Comparison of ENCODE assay signal across 2 cellular contexts in the genomic region with DNA sequence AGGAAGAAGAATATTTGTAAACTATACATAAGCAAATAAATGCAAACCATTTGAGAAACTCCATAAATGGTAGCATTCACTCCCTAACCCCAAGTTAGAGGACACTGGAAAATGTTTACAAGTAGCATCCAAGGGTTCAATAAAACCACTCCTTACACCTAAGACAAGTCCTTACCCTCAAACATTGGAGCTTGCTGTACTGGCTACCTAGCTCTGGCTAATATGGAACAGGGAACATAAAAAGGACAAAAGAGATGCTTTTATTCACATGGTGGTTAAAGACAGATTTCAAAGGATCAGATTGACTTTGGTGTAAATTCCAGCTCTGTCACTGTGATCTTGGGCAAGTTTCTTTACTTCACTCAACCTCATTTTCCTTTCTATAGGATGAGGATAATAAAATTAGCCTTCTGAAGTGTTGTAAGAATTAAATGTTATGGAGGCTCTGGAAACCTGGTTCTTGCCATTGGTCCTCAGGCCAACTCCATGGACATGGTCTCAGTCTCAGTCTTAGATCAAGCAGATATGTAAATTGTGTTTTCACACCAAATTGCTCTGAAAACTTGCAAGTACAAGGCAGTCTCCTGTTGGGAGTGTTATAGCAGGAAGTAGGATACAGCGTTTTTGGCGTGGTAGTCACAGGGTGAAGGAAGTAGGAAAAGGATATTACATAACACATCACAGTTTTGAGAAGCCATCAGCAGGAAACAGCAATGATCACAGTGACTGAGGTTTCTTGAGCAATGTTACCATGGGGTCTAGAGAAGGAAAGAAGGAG.
TF ChIP-seq lines count a peak whose summit lies in the region.

No MANE protein-coding gene starts in this region.

TF ChIP-seq in liver, 16 proteins besides CTCF, POLR2A, EP300 and RAD21:
- TF ChIP-seq GABPA (IDR thresholded peaks at IDR 0.05 in 1 of 2, conservative IDR thresholded peaks at IDR 0.05 in 1 of 2) (no peak), FOXA2 (IDR thresholded peaks at IDR 0.05) (no peak), EGR1 (IDR thresholded peaks at IDR 0.05; ENCODE audit: low read depth in 2 of 2) (no peak), FOXA1 (IDR thresholded peaks at IDR 0.05) (no peak), HNF4A (conservative IDR thresholded peaks at IDR 0.05) (no peak), NR2F2 (IDR thresholded peaks at IDR 0.05) (no peak)
- TF ChIP-seq, protein P1, sequence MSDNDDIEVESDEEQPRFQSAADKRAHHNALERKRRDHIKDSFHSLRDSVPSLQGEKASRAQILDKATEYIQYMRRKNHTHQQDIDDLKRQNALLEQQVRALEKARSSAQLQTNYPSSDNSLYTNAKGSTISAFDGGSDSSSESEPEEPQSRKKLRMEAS (IDR thresholded peaks at IDR 0.05): peak; percentile 31

TF ChIP-seq in HepG2, 621 proteins besides CTCF, POLR2A, EP300 and RAD21:
- TF ChIP-seq RNF2 (conservative IDR thresholded peaks at IDR 0.05; ENCODE audit: low read depth) (no peak), KMT2B (CRISPR knock-in tag; IDR thresholded peaks at IDR 0.05) (no peak), ZNF296 (CRISPR knock-in tag; conservative IDR thresholded peaks at IDR 0.05) (no peak), ZNF30 (CRISPR knock-in tag; IDR thresholded peaks at IDR 0.05) (no peak), KDM2A (CRISPR knock-in tag; IDR thresholded peaks at IDR 0.05; ENCODE audit: borderline replicate concordance, low read depth) (no peak), HNF4G (IDR thresholded peaks at IDR 0.05; ENCODE audit: borderline replicate concordance, low read depth, low read length) (no peak), HNF4G (CRISPR knock-in tag; IDR thresholded peaks at IDR 0.05; ENCODE audit: borderline replicate concordance, low read depth) (no peak), KDM6A (CRISPR knock-in tag; IDR thresholded peaks at IDR 0.05; ENCODE audit: low read depth) (no peak), CENPX (CRISPR knock-in tag; IDR thresholded peaks at IDR 0.05) (no peak), ZNF891 (CRISPR knock-in tag; IDR thresholded peaks at IDR 0.05) (no peak), ZNF557 (CRISPR knock-in tag; IDR thresholded peaks at IDR 0.05) (no peak), ONECUT2 (CRISPR knock-in tag; IDR thresholded peaks at IDR 0.05) (no peak), HOXD1 (CRISPR knock-in tag; IDR thresholded peaks at IDR 0.05) (no peak), SOX5 (CRISPR knock-in tag; IDR thresholded peaks at IDR 0.05; ENCODE audit: borderline replicate concordance) (no peak), AHR (CRISPR knock-in tag; IDR thresholded peaks at IDR 0.05) (no peak)
- TF ChIP-seq, protein P2, sequence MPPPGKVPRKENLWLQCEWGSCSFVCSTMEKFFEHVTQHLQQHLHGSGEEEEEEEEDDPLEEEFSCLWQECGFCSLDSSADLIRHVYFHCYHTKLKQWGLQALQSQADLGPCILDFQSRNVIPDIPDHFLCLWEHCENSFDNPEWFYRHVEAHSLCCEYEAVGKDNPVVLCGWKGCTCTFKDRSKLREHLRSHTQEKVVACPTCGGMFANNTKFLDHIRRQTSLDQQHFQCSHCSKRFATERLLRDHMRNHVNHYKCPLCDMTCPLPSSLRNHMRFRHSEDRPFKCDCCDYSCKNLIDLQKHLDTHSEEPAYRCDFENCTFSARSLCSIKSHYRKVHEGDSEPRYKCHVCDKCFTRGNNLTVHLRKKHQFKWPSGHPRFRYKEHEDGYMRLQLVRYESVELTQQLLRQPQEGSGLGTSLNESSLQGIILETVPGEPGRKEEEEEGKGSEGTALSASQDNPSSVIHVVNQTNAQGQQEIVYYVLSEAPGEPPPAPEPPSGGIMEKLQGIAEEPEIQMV (CRISPR knock-in tag; IDR thresholded peaks at IDR 0.05; ENCODE audit: low read depth): no peak
- TF ChIP-seq, protein P3, sequence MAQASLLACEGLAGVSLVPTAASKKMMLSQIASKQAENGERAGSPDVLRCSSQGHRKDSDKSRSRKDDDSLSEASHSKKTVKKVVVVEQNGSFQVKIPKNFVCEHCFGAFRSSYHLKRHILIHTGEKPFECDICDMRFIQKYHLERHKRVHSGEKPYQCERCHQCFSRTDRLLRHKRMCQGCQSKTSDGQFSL (CRISPR knock-in tag; IDR thresholded peaks at IDR 0.05): no peak
- TF ChIP-seq, protein P4, sequence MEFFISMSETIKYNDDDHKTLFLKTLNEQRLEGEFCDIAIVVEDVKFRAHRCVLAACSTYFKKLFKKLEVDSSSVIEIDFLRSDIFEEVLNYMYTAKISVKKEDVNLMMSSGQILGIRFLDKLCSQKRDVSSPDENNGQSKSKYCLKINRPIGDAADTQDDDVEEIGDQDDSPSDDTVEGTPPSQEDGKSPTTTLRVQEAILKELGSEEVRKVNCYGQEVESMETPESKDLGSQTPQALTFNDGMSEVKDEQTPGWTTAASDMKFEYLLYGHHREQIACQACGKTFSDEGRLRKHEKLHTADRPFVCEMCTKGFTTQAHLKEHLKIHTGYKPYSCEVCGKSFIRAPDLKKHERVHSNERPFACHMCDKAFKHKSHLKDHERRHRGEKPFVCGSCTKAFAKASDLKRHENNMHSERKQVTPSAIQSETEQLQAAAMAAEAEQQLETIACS (CRISPR knock-in tag; IDR thresholded peaks at IDR 0.05): no peak
- TF ChIP-seq, protein P5, sequence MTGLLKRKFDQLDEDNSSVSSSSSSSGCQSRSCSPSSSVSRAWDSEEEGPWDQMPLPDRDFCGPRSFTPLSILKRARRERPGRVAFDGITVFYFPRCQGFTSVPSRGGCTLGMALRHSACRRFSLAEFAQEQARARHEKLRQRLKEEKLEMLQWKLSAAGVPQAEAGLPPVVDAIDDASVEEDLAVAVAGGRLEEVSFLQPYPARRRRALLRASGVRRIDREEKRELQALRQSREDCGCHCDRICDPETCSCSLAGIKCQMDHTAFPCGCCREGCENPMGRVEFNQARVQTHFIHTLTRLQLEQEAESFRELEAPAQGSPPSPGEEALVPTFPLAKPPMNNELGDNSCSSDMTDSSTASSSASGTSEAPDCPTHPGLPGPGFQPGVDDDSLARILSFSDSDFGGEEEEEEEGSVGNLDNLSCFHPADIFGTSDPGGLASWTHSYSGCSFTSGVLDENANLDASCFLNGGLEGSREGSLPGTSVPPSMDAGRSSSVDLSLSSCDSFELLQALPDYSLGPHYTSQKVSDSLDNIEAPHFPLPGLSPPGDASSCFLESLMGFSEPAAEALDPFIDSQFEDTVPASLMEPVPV (CRISPR knock-in tag; IDR thresholded peaks at IDR 0.05): no peak
- TF ChIP-seq, protein P6, sequence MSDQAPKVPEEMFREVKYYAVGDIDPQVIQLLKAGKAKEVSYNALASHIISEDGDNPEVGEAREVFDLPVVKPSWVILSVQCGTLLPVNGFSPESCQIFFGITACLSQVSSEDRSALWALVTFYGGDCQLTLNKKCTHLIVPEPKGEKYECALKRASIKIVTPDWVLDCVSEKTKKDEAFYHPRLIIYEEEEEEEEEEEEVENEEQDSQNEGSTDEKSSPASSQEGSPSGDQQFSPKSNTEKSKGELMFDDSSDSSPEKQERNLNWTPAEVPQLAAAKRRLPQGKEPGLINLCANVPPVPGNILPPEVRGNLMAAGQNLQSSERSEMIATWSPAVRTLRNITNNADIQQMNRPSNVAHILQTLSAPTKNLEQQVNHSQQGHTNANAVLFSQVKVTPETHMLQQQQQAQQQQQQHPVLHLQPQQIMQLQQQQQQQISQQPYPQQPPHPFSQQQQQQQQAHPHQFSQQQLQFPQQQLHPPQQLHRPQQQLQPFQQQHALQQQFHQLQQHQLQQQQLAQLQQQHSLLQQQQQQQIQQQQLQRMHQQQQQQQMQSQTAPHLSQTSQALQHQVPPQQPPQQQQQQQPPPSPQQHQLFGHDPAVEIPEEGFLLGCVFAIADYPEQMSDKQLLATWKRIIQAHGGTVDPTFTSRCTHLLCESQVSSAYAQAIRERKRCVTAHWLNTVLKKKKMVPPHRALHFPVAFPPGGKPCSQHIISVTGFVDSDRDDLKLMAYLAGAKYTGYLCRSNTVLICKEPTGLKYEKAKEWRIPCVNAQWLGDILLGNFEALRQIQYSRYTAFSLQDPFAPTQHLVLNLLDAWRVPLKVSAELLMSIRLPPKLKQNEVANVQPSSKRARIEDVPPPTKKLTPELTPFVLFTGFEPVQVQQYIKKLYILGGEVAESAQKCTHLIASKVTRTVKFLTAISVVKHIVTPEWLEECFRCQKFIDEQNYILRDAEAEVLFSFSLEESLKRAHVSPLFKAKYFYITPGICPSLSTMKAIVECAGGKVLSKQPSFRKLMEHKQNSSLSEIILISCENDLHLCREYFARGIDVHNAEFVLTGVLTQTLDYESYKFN (CRISPR knock-in tag; conservative IDR thresholded peaks at IDR 0.05): no peak
